ENCODE assay signal across 33 cellular contexts in the genomic region with DNA sequence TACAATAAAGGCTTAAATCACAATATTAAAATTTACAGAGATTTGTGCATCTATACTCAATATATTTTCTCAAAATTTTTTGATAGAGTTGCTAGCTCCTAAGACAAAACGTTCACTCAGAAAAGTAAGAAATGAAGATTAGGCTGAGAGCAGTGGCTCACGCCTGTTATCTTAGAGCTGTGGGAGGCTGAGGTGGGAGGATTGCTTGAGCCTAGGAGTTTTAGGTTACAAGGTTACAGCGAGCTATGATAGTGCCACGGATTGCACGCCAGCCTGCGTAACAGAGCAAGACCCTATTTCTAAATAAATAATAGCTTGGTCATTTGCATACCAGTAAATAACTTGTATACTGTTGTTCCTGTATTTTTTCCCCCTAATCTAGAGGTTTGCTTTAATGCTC.
"Had no signal": no experiment of that assay in that cellular context is flagged by ENCODE, and none has a peak within 500 bp of the region (broad histone marks: within the 10 kb centered on the region; RNA-seq: fewer than 3 reads in every experiment).

No MANE protein-coding gene starts in this region.

- H3K4me3 ChIP-seq: coronary artery, dorsolateral prefrontal cortex, gastroesophageal sphincter, heart right ventricle had no signal

- ATAC-seq: activated naive CD4-positive, alpha-beta T cell treated with anti-CD3 and anti-CD28 coated beads, Interleukin-2, amount 50 U/mL, for 72 hours; activated T-cell treated with anti-CD3 and anti-CD28 coated beads, Interleukin-2, amount 50 U/mL, for 72 hours; esophagus mucosa; gastroesophageal sphincter; heart right ventricle; WTC11 had no signal

- H3K9me3 ChIP-seq: gastroesophageal sphincter, heart right ventricle had no signal

- H3K9me3 Mint-ChIP-seq: activated CD4-positive, alpha-beta memory T cell treated with anti-CD3 and anti-CD28 coated beads, Interleukin-2, amount 10 ng/mL, durations not matched to agents 7 days and 5 days; activated CD4-positive, alpha-beta T cell treated with anti-CD3 and anti-CD28 coated beads, Interleukin-2, amount 10 ng/mL, durations not matched to agents 7 days and 5 days; activated naive CD4-positive, alpha-beta T cell treated with anti-CD3 and anti-CD28 coated beads, Interleukin-2, amount 10 ng/mL, durations not matched to agents 7 days and 5 days; activated naive CD4-positive, alpha-beta T cell treated with anti-CD3 and anti-CD28 coated beads, Interleukin-2, amount 50 U/mL, for 72 hours; activated naive CD8-positive, alpha-beta T cell treated with anti-CD3 and anti-CD28 coated beads, Interleukin-2, amount 10 ng/mL, durations not matched to agents 7 days and 5 days; activated T-cell treated with anti-CD3 and anti-CD28 coated beads, Interleukin-2, amount 50 U/mL, for 24 hours; activated T-cell treated with anti-CD3 and anti-CD28 coated beads, Interleukin-2, amount 50 U/mL, for 72 hours; central memory CD8-positive, alpha-beta T cell; dendritic cell treated with granulocyte-macrophage colony-stimulating factor and Interleukin-4, amounts not matched to agents 40 ng/mL and 50 ng/mL, for 4 days; endodermal cell; WTC11 had no signal

- H3K27ac ChIP-seq: brain microvascular endothelial cell, coronary artery, dorsolateral prefrontal cortex, gastroesophageal sphincter, heart right ventricle, VCaP had no signal

- DNase-seq: activated CD4-positive, alpha-beta memory T cell treated with anti-CD3 and anti-CD28 coated beads, Interleukin-2, amount 10 ng/mL, durations not matched to agents 7 days and 5 days; activated CD4-positive, alpha-beta T cell treated with anti-CD3 and anti-CD28 coated beads for 1 hour; activated CD4-positive, alpha-beta T cell treated with anti-CD3 and anti-CD28 coated beads for 4 hours; activated CD4-positive, alpha-beta T cell treated with anti-CD3 and anti-CD28 coated beads, Interleukin-2, amount 10 ng/mL, durations not matched to agents 7 days and 5 days; activated CD4-positive, alpha-beta T cell treated with anti-CD3 and anti-CD28 coated beads, Interleukin-2, amount 50 U/mL, for 4 hours; activated CD8-positive, alpha-beta memory T cell treated with anti-CD3 and anti-CD28 coated beads, Interleukin-2, amount 50 U/mL, for 48 hours; activated gamma-delta T cell; activated naive CD4-positive, alpha-beta T cell; activated naive CD4-positive, alpha-beta T cell treated with anti-CD3 and anti-CD28 coated beads, Interleukin-2, amount 10 ng/mL, durations not matched to agents 7 days and 5 days; activated naive CD8-positive, alpha-beta T cell treated with anti-CD3 and anti-CD28 coated beads, Interleukin-2, amount 10 ng/mL, durations not matched to agents 7 days and 5 days; activated T-cell treated with anti-CD3 and anti-CD28 coated beads for 4 hours; activated T-cell treated with anti-CD3 and anti-CD28 coated beads, Interleukin-2, amount 50 U/mL, for 24 hours; activated T-cell treated with anti-CD3 and anti-CD28 coated beads, Interleukin-2, amount 50 U/mL, for 72 hours; amniotic stem cell; anterior cingulate cortex; brain microvascular endothelial cell; dorsolateral prefrontal cortex; effector memory CD4-positive, alpha-beta T cell; endodermal cell; foreskin melanocyte; heart right ventricle; T-helper 2 cell had no signal

- H3K4me3 Mint-ChIP-seq: activated CD4-positive, alpha-beta memory T cell treated with anti-CD3 and anti-CD28 coated beads, Interleukin-2, amount 10 ng/mL, durations not matched to agents 7 days and 5 days; activated CD4-positive, alpha-beta T cell treated with anti-CD3 and anti-CD28 coated beads, Interleukin-2, amount 10 ng/mL, durations not matched to agents 7 days and 5 days; activated naive CD4-positive, alpha-beta T cell treated with anti-CD3 and anti-CD28 coated beads, Interleukin-2, amount 10 ng/mL, durations not matched to agents 7 days and 5 days; activated naive CD8-positive, alpha-beta T cell treated with anti-CD3 and anti-CD28 coated beads, Interleukin-2, amount 10 ng/mL, durations not matched to agents 7 days and 5 days; activated T-cell treated with anti-CD3 and anti-CD28 coated beads, Interleukin-2, amount 50 U/mL, for 24 hours; activated T-cell treated with anti-CD3 and anti-CD28 coated beads, Interleukin-2, amount 50 U/mL, for 72 hours; central memory CD8-positive, alpha-beta T cell; dendritic cell treated with granulocyte-macrophage colony-stimulating factor and Interleukin-4, amounts not matched to agents 40 ng/mL and 50 ng/mL, for 4 days; endodermal cell; WTC11 had no signal

- FAIRE-seq: astrocyte, bronchial epithelial cell, TTC549 had no signal

- H3K27me3 ChIP-seq: brain microvascular endothelial cell, gastroesophageal sphincter had no signal

- H3K4me1 Mint-ChIP-seq: activated CD4-positive, alpha-beta memory T cell treated with anti-CD3 and anti-CD28 coated beads, Interleukin-2, amount 10 ng/mL, durations not matched to agents 7 days and 5 days; activated CD4-positive, alpha-beta T cell treated with anti-CD3 and anti-CD28 coated beads, Interleukin-2, amount 10 ng/mL, durations not matched to agents 7 days and 5 days; activated naive CD4-positive, alpha-beta T cell treated with anti-CD3 and anti-CD28 coated beads, Interleukin-2, amount 10 ng/mL, durations not matched to agents 7 days and 5 days; activated naive CD8-positive, alpha-beta T cell treated with anti-CD3 and anti-CD28 coated beads, Interleukin-2, amount 10 ng/mL, durations not matched to agents 7 days and 5 days; central memory CD8-positive, alpha-beta T cell; endodermal cell; WTC11 had no signal

- H3K36me3 ChIP-seq: brain microvascular endothelial cell had no signal

- H3K27me3 Mint-ChIP-seq: activated CD4-positive, alpha-beta memory T cell treated with anti-CD3 and anti-CD28 coated beads, Interleukin-2, amount 10 ng/mL, durations not matched to agents 7 days and 5 days; activated CD4-positive, alpha-beta T cell treated with anti-CD3 and anti-CD28 coated beads, Interleukin-2, amount 10 ng/mL, durations not matched to agents 7 days and 5 days; activated naive CD4-positive, alpha-beta T cell treated with anti-CD3 and anti-CD28 coated beads, Interleukin-2, amount 10 ng/mL, durations not matched to agents 7 days and 5 days; activated T-cell treated with anti-CD3 and anti-CD28 coated beads, Interleukin-2, amount 50 U/mL, for 24 hours; central memory CD8-positive, alpha-beta T cell; dendritic cell treated with granulocyte-macrophage colony-stimulating factor and Interleukin-4, amounts not matched to agents 40 ng/mL and 50 ng/mL, for 4 days had no signal

- H3K4me1 ChIP-seq: gastroesophageal sphincter, heart right ventricle had no signal

- H3K27ac Mint-ChIP-seq: activated CD4-positive, alpha-beta memory T cell treated with anti-CD3 and anti-CD28 coated beads, Interleukin-2, amount 10 ng/mL, durations not matched to agents 7 days and 5 days; activated naive CD4-positive, alpha-beta T cell treated with anti-CD3 and anti-CD28 coated beads, Interleukin-2, amount 10 ng/mL, durations not matched to agents 7 days and 5 days; activated naive CD4-positive, alpha-beta T cell treated with anti-CD3 and anti-CD28 coated beads, Interleukin-2, amount 50 U/mL, for 72 hours; activated naive CD8-positive, alpha-beta T cell treated with anti-CD3 and anti-CD28 coated beads, Interleukin-2, amount 10 ng/mL, durations not matched to agents 7 days and 5 days; activated T-cell treated with anti-CD3 and anti-CD28 coated beads, Interleukin-2, amount 50 U/mL, for 72 hours; dendritic cell treated with granulocyte-macrophage colony-stimulating factor and Interleukin-4, amounts not matched to agents 40 ng/mL and 50 ng/mL, for 4 days; endodermal cell had no signal
